ENCODE assay signal across 16 cellular contexts in the genomic region with DNA sequence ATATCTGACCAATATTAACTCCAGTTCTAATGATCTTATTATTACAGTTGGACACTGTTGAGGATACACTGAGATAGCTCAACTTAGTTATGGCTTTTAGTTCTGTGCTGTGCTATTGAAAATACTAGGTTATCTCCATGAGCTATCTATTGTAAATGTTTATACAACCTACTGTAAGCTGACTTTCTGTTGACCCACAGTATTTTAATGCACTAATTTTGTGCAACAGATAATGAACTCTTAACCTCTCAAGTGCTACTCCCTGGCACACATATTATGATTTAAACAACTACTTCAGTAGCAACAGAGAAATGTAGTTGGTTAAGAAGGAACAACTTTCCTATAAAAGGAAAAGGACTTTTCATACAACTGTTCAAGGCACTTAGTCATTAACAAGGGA. TPM values are rescaled to one million over a fixed set of nuclear protein-coding genes. Genes with fewer than 3 reads are reported as not detected.
A peak's percentile ranks its signal among the peaks of the same experiment; 100 is the strongest.
DNase-seq lines count a peak whose midpoint lies in the region; ATAC-seq and TF ChIP-seq lines count a peak whose summit lies in the region.
"Had no signal": no experiment of that assay in that cellular context is flagged by ENCODE, and none has a peak within 500 bp of the region (broad histone marks: within the 10 kb centered on the region; RNA-seq: fewer than 3 reads in every experiment).

No MANE protein-coding gene starts in this region.

- peak overlapping the region; percentile 10; the same call in 1 of the 2 replicates for H3K27ac ChIP-seq in 22Rv1
- H3K27ac ChIP-seq: BLaER1 treated with 17β-estradiol and CSF1 and Interleukin-3, amounts not matched to agents 10 nM and 100 nM; GM23248 had no signal

- ATAC-seq in left colon (peak; percentile 48), HG03039 (IDR thresholded peaks at IDR 0.05; ENCODE audit: unreplicated experiment) (no peak), GM19351 (IDR thresholded peaks at IDR 0.05; ENCODE audit: unreplicated experiment) (no peak)
- ATAC-seq: CD8-positive, alpha-beta T cell; GM12878 had no signal

- intact Hi-C loops in left colon (cut with DNase I, micrococcal nuclease), result no loop called here

- TF ChIP-seq CTCF in 22Rv1 (IDR thresholded peaks at IDR 0.05) (no peak), LNCaP clone FGC (IDR thresholded peaks at IDR 0.05; ENCODE audit: control insufficient read depth, extremely low read depth, insufficient read depth) (no peak)

- peak; percentile 88 for DNase-seq in LNCaP clone FGC (ENCODE audit: low read depth)
- DNase-seq in NCI-H774 (lab: John Stamatoyannopoulos, UW), result peak; percentile 28
- no peak for DNase-seq in left colon
- DNase-seq in midbrain (lab: John Stamatoyannopoulos, UW), result no peak
- no peak for DNase-seq in central memory CD4-positive, alpha-beta T cell
- DNase-seq: Calu3; CD8-positive, alpha-beta T cell; DMS79 treated with DMSO at 0.1 percent for 48 hours; EL; GM23248 had no signal

- H3K4me3 ChIP-seq in LNCaP clone FGC (ENCODE audit: low read depth, low read length), result no peak overlapping the region
- H3K4me3 ChIP-seq: BLaER1 treated with 17β-estradiol and CSF1 and Interleukin-3, amounts not matched to agents 10 nM and 100 nM; GM12878; GM23248; HAP-1 had no signal

RNA-seq across cellular contexts. Expression of gene MMS22L, which starts 5.2 kb away (rescaled TPM):
- 10 to 100 TPM in 1 of 2 donors, 1 to 10 TPM in 1; 5.7 to 10.6 TPM for total RNA-seq in left colon

Comparison
In these comparisons a context has a peak if more than half of its experiments do, and no peak if none do; other contexts are left out.
1. DNase-seq: peak in LNCaP clone FGC (single experiment) and NCI-H774 (single experiment); none in left colon (0 of 2), midbrain (single experiment) and central memory CD4-positive, alpha-beta T cell (single experiment).